ENCODE assay signal across 20 cellular contexts in genomic region chr1:36284517-36284916, GRCh38. TPM values are rescaled to one million over a fixed set of nuclear protein-coding genes. Genes with fewer than 3 reads are reported as not detected.
DNase-seq lines count a peak whose midpoint lies in the region; ATAC-seq and TF ChIP-seq lines count a peak whose summit lies in the region.
"Had no signal": no experiment of that assay in that cellular context is flagged by ENCODE, and none has a peak within 500 bp of the region (broad histone marks: within the 10 kb centered on the region; RNA-seq: fewer than 3 reads in every experiment).

No MANE protein-coding gene starts in this region.

- H3K9me3 ChIP-seq in smooth muscle cell (replicated peaks; ENCODE audit: low read depth): no peaks in the 10 kb centered on the region

- peak overlapping the region; percentile 91 for H3K27ac Mint-ChIP-seq in activated T-cell treated with anti-CD3 and anti-CD28 coated beads, Interleukin-2, amount 50 U/mL, for 72 hours

- H3K4me3 ChIP-seq in fibroblast of mammary gland (ENCODE audit: control insufficient read depth, low read depth, low read length) (no peak overlapping the region), smooth muscle cell (no peak overlapping the region)
- H3K4me3 ChIP-seq: lung, skin epidermis had no signal

- H3K4me1 Mint-ChIP-seq in activated T-cell treated with anti-CD3 and anti-CD28 coated beads, Interleukin-2, amount 50 U/mL, for 72 hours (ENCODE audit: low read depth): peaks cover 52% of the 10 kb centered on the region
- H3K4me1 Mint-ChIP-seq: neural crest cell had no signal

- no peaks in the 10 kb centered on the region for H3K27me3 Mint-ChIP-seq in activated T-cell treated with anti-CD3 and anti-CD28 coated beads, Interleukin-2, amount 50 U/mL, for 72 hours (ENCODE audit: low read depth)
- H3K27me3 Mint-ChIP-seq: T-helper 17 cell had no signal

- H3K4me3 Mint-ChIP-seq in activated T-cell treated with anti-CD3 and anti-CD28 coated beads, Interleukin-2, amount 50 U/mL, for 72 hours: no peak overlapping the region
- H3K4me3 Mint-ChIP-seq: neural crest cell, T-helper 17 cell had no signal

- peaks cover 55% of the 10 kb centered on the region for H3K79me2 ChIP-seq in smooth muscle cell (ENCODE audit: low read depth)

- H3K36me3 Mint-ChIP-seq in activated T-cell treated with anti-CD3 and anti-CD28 coated beads, Interleukin-2, amount 50 U/mL, for 72 hours (ENCODE audit: insufficient read depth in 2 of 2): peaks cover 12 to 40% of the 10 kb centered on the region in 2 donors

- no peak for TF ChIP-seq CTCF in VCaP (conservative IDR thresholded peaks at IDR 0.05)
- no peak for TF ChIP-seq CTCF in fibroblast of mammary gland (conservative IDR thresholded peaks at IDR 0.05; ENCODE audit: control insufficient read depth, insufficient read depth, low read depth, low read length)
- no peak for TF ChIP-seq CTCF in smooth muscle cell (IDR thresholded peaks at IDR 0.05; ENCODE audit: borderline replicate concordance, insufficient read depth, poor library complexity, severe bottlenecking)

- H3K27me3 ChIP-seq in smooth muscle cell (ENCODE audit: low read depth): no peaks in the 10 kb centered on the region
- H3K27me3 ChIP-seq: brain microvascular endothelial cell, foreskin keratinocyte had no signal

- H3K4me1 ChIP-seq in smooth muscle cell (ENCODE audit: low read depth): no peaks in the 10 kb centered on the region
- H3K4me1 ChIP-seq: foreskin keratinocyte had no signal

- no peak for ATAC-seq in activated T-cell treated with anti-CD3 and anti-CD28 coated beads, Interleukin-2, amount 50 U/mL, for 72 hours (replicated peaks in 1 of 2)
- ATAC-seq: foreskin keratinocyte, Panc1 had no signal

- peaks cover 41% of the 10 kb centered on the region for H3F3A ChIP-seq in smooth muscle cell (ENCODE audit: low read depth)

- H3K9me3 Mint-ChIP-seq in activated T-cell treated with anti-CD3 and anti-CD28 coated beads, Interleukin-2, amount 50 U/mL, for 72 hours: no peaks in the 10 kb centered on the region
- H3K9me3 Mint-ChIP-seq: neural crest cell had no signal

- DNase-seq in activated T-cell treated with anti-CD3 and anti-CD28 coated beads, Interleukin-2, amount 50 U/mL, for 72 hours: no peak
- DNase-seq in activated T-cell treated with anti-CD3 and anti-CD28 coated beads, Interleukin-2, amount 50 U/mL, for 1 hour: no peak
- DNase-seq in fibroblast of mammary gland (ENCODE audit: low read depth) (peak; percentile 18), smooth muscle cell (lab: John Stamatoyannopoulos, UW; ENCODE audit: unreplicated experiment) (no peak), C1 segment of cervical spinal cord (lab: John Stamatoyannopoulos, UW) (no peak), DMS 273 treated with DMSO at 0.1 percent for 48 hours (lab: John Stamatoyannopoulos, UW) (no peak)
- no peak for DNase-seq in effector CD8-positive, alpha-beta T cell (lab: John Stamatoyannopoulos, UW)
- DNase-seq: activated gamma-delta T cell, brain microvascular endothelial cell, foreskin keratinocyte, NCI-H1930, NCI-H69, T-helper 17 cell had no signal

- WGBS in smooth muscle cell (ENCODE audit: low lambda C conversion rate): 94% methylated on average over 1 of the region's 1 CpG

- H3K27ac ChIP-seq in VCaP (peak overlapping the region; percentile 63), smooth muscle cell (ENCODE audit: low read depth) (peak overlapping the region; percentile 55)
- H3K27ac ChIP-seq: brain microvascular endothelial cell, foreskin keratinocyte, HL-60 had no signal

- H3K4me2 ChIP-seq in smooth muscle cell: no peak overlapping the region

- peaks cover 14% of the 10 kb centered on the region for H3K36me3 ChIP-seq in smooth muscle cell (ENCODE audit: low read depth)

- H4K20me1 ChIP-seq in smooth muscle cell (ENCODE audit: low read depth): peaks cover 68% of the 10 kb centered on the region

- H2AFZ ChIP-seq in smooth muscle cell (ENCODE audit: low read depth): no peak overlapping the region

- no peak overlapping the region for H3K9ac ChIP-seq in smooth muscle cell (ENCODE audit: low read depth)

RNA-seq across cellular contexts. Expression of gene SH3D21, which starts 21.7 kb away (rescaled TPM):
- 10 to 100 TPM in 1 of 2 donors, 1 to 10 TPM in 1; 8.1 to 16.3 TPM for total RNA-seq in activated T-cell treated with anti-CD3 and anti-CD28 coated beads, Interleukin-2, amount 50 U/mL, for 72 hours
- total RNA-seq in smooth muscle cell: 12.0 and 16.4 TPM in 2 replicates
- 6.9 and 8.2 TPM in 2 replicates for polyA plus RNA-seq in smooth muscle cell
- total RNA-seq: H4 had no signal

RNA-seq across cellular contexts. Expression of gene EVA1B, which starts 38.9 kb away (rescaled TPM):
- total RNA-seq in activated T-cell treated with anti-CD3 and anti-CD28 coated beads, Interleukin-2, amount 50 U/mL, for 72 hours: 1 to 10 TPM; 8.0 to 9.4 TPM
- total RNA-seq in smooth muscle cell: 49.8 and 88.7 TPM in 2 replicates
- polyA plus RNA-seq in smooth muscle cell: 164 and 182 TPM in 2 replicates
